In genomic region chr15:44718180-44718926, GRCh38 we compare ENCODE assay signal across 15 cellular contexts. TPM values are rescaled to one million over a fixed set of nuclear protein-coding genes. Genes with fewer than 3 reads are reported as not detected.
A peak's percentile ranks its signal among the peaks of the same experiment; 100 is the strongest.
DNase-seq lines count a peak whose midpoint lies in the region; ATAC-seq lines count a peak whose summit lies in the region.
"Had no signal": no experiment of that assay in that cellular context is flagged by ENCODE, and none has a peak within 500 bp of the region (broad histone marks: within the 10 kb centered on the region; RNA-seq: fewer than 3 reads in every experiment).

No MANE protein-coding gene starts in this region.

- H3K27ac ChIP-seq in BLaER1 treated with 17β-estradiol and CSF1 and Interleukin-3, amounts not matched to agents 10 nM and 100 nM, result peak overlapping the region in 7 of 11 experiments; percentile 19 to 65 (median 55); a peak in 5 of 22 replicates
- peak overlapping the region; percentile 19 for H3K27ac ChIP-seq in CD8-positive, alpha-beta memory T cell (ENCODE audit: low read depth, low read length)
- H3K27ac ChIP-seq in effector memory CD4-positive, alpha-beta T cell (ENCODE audit: insufficient read depth, low read length, poor library complexity, severe bottlenecking), result peak overlapping the region; percentile 79
- H3K27ac ChIP-seq: VCaP had no signal

- H3K9me3 Mint-ChIP-seq in CD8-positive, alpha-beta memory T cell, result no peaks in the 10 kb centered on the region

- peak overlapping the region; percentile 52 to 100 (median 92) for H3K27ac Mint-ChIP-seq in CD8-positive, alpha-beta memory T cell
- peak overlapping the region; percentile 100 for H3K27ac Mint-ChIP-seq in T-helper 17 cell

- POLR2A ChIA-PET in CD8-positive, alpha-beta memory T cell (lab: Charles Lee), result interaction anchor here (2.4 to 15.9 kb wide), 3 partner anchors 14 to 50 kb away, joined by 12 to 728 read pairs (median 604); partner anchors contain the start of genes SPG11 and TRIM69

- H3K4me2 ChIP-seq in BLaER1 treated with 17β-estradiol and CSF1 and Interleukin-3, amounts not matched to agents 10 nM and 100 nM, result peak overlapping the region in 3 of 11 experiments; percentile 24 to 32 (median 27); a peak in 5 of 22 replicates

- peaks cover 34 to 63% (median 34%) of the 10 kb centered on the region in 3 donors for H3K36me3 Mint-ChIP-seq in CD8-positive, alpha-beta memory T cell
- H3K36me3 Mint-ChIP-seq in T-helper 17 cell (ENCODE audit: low read depth), result peaks cover 20% of the 10 kb centered on the region

- H3K4me1 ChIP-seq in BLaER1 treated with 17β-estradiol and CSF1 and Interleukin-3, amounts not matched to agents 10 nM and 100 nM, result peaks cover 31 to 99% (median 61%) of the 10 kb centered on the region in 10 experiments
- peaks cover 82% of the 10 kb centered on the region for H3K4me1 ChIP-seq in CD8-positive, alpha-beta memory T cell (ENCODE audit: insufficient read depth, low read length)
- peaks cover 63% of the 10 kb centered on the region for H3K4me1 ChIP-seq in effector memory CD4-positive, alpha-beta T cell (ENCODE audit: control insufficient read depth, insufficient read depth, low read length, poor library complexity, severe bottlenecking)

- H3K36me3 ChIP-seq in BLaER1 treated with 17β-estradiol and CSF1 and Interleukin-3, amounts not matched to agents 10 nM and 100 nM, result peaks cover 57 to 74% (median 62%) of the 10 kb centered on the region in 11 experiments
- peaks cover 51% of the 10 kb centered on the region for H3K36me3 ChIP-seq in CD8-positive, alpha-beta memory T cell (ENCODE audit: insufficient read depth, low read length)
- peaks cover 49% of the 10 kb centered on the region for H3K36me3 ChIP-seq in effector memory CD4-positive, alpha-beta T cell (ENCODE audit: control insufficient read depth, insufficient read depth, low read length)

- H3K4me3 ChIP-seq in BLaER1 treated with 17β-estradiol and CSF1 and Interleukin-3, amounts not matched to agents 10 nM and 100 nM, result no peak overlapping the region
- no peak overlapping the region for H3K4me3 ChIP-seq in CD8-positive, alpha-beta memory T cell (ENCODE audit: low read length)
- H3K4me3 ChIP-seq in effector memory CD4-positive, alpha-beta T cell (ENCODE audit: insufficient read depth, low read depth, low read length, poor library complexity, severe bottlenecking), result peak overlapping the region; percentile 6
- H3K4me3 ChIP-seq: esophagus muscularis mucosa, SJSA1, skin epidermis had no signal

- intact Hi-C loops in sciatic nerve (cut with DNase I), result no loop called here

- H3K4me3 Mint-ChIP-seq in CD8-positive, alpha-beta memory T cell, result peak overlapping the region; percentile 18 to 100 (median 59)
- peak overlapping the region; percentile 98 for H3K4me3 Mint-ChIP-seq in T-helper 17 cell

- H3K27me3 ChIP-seq in BLaER1 treated with 17β-estradiol and CSF1 and Interleukin-3, amounts not matched to agents 10 nM and 100 nM, result no peaks in the 10 kb centered on the region
- no peaks in the 10 kb centered on the region for H3K27me3 ChIP-seq in CD8-positive, alpha-beta memory T cell (ENCODE audit: insufficient read depth, low read length, poor library complexity, severe bottlenecking)
- H3K27me3 ChIP-seq in effector memory CD4-positive, alpha-beta T cell (replicated peaks; ENCODE audit: control insufficient read depth, insufficient read depth, low read length, poor library complexity, severe bottlenecking), result no peaks in the 10 kb centered on the region
- H3K27me3 ChIP-seq: esophagus muscularis mucosa, SJSA1 had no signal

- CTCF ChIA-PET in CD8-positive, alpha-beta memory T cell (lab: Charles Lee), result interaction anchor here (1.1 to 19.5 kb wide), 4 partner anchors 8 to 53 kb away, joined by 3 to 478 read pairs (median 199); partner anchors contain the start of genes PATL2, SPG11 and TRIM69

- DNase-seq in CD8-positive, alpha-beta memory T cell, result no peak
- DNase-seq in T-helper 17 cell, result no peak
- no peak for DNase-seq in effector memory CD4-positive, alpha-beta T cell
- no peak for DNase-seq in sciatic nerve (ENCODE audit: low spot score)
- no peak for DNase-seq in occipital lobe (lab: John Stamatoyannopoulos, UW)
- no peak for DNase-seq in NCI-H2029 (lab: John Stamatoyannopoulos, UW)
- DNase-seq: HCEC 1CT, mesendoderm, NCI-H1105 had no signal

- peaks cover 0 to 2% of the 10 kb centered on the region in 2 donors for H3K27me3 Mint-ChIP-seq in CD8-positive, alpha-beta memory T cell
- no peaks in the 10 kb centered on the region for H3K27me3 Mint-ChIP-seq in T-helper 17 cell

- peaks cover 41 to 71% (median 51%) of the 10 kb centered on the region in 11 experiments for H4K20me1 ChIP-seq in BLaER1 treated with 17β-estradiol and CSF1 and Interleukin-3, amounts not matched to agents 10 nM and 100 nM

- H3K4me1 Mint-ChIP-seq in CD8-positive, alpha-beta memory T cell, result peaks cover 74 to 84% (median 80%) of the 10 kb centered on the region in 3 donors
- H3K4me1 Mint-ChIP-seq in T-helper 17 cell, result peaks cover 67% of the 10 kb centered on the region

- ATAC-seq in T-helper 17 cell (no peak), sciatic nerve (no peak), GM19397 (IDR thresholded peaks at IDR 0.05; ENCODE audit: unreplicated experiment) (no peak)

- H3K9ac ChIP-seq in BLaER1 treated with 17β-estradiol and CSF1 and Interleukin-3, amounts not matched to agents 10 nM and 100 nM, result peak overlapping the region in 2 of 11 experiments; percentile 6 to 33; a peak in 1 of 22 replicates

- H3K9me3 ChIP-seq in BLaER1 treated with 17β-estradiol and CSF1 and Interleukin-3, amounts not matched to agents 10 nM and 100 nM (replicated peaks in 1 of 11), result no peaks in the 10 kb centered on the region
- H3K9me3 ChIP-seq in CD8-positive, alpha-beta memory T cell (ENCODE audit: low read length), result no peaks in the 10 kb centered on the region
- no peaks in the 10 kb centered on the region for H3K9me3 ChIP-seq in T-helper 17 cell (ENCODE audit: control insufficient read depth, low read length, poor library complexity, severe bottlenecking)
- H3K9me3 ChIP-seq in effector memory CD4-positive, alpha-beta T cell (ENCODE audit: control insufficient read depth, low read length), result no peaks in the 10 kb centered on the region
- H3K9me3 ChIP-seq: esophagus muscularis mucosa, SJSA1 had no signal

RNA-seq across cellular contexts. Expression of gene B2M, which starts 7.0 kb away (rescaled TPM):
- 1,000 to 10,000 TPM; 4,597 to 4,837 TPM for total RNA-seq in CD8-positive, alpha-beta memory T cell
- polyA plus RNA-seq in CD8-positive, alpha-beta memory T cell, result 38,920 TPM
- total RNA-seq in T-helper 17 cell (1,000 to 10,000 TPM; 6,241 to 6,591 TPM), sciatic nerve (1,758 TPM), occipital lobe (316 TPM)

RNA-seq across cellular contexts. Expression of gene PATL2, which starts 7.2 kb away (rescaled TPM):
- 1 to 10 TPM; 7.7 to 9.1 TPM for total RNA-seq in CD8-positive, alpha-beta memory T cell
- polyA plus RNA-seq in CD8-positive, alpha-beta memory T cell, result 19.8 TPM
- total RNA-seq in T-helper 17 cell, result 10 to 100 TPM; 24.8 to 26.7 TPM
- total RNA-seq in sciatic nerve, result 2.9 TPM
- total RNA-seq in occipital lobe, result 0.78 TPM

RNA-seq across cellular contexts. Expression of gene TRIM69, which starts 18.0 kb away (rescaled TPM):
- total RNA-seq in CD8-positive, alpha-beta memory T cell, result 10 to 100 TPM; 70.8 to 73.8 TPM
- polyA plus RNA-seq in CD8-positive, alpha-beta memory T cell, result 37.0 TPM
- total RNA-seq in T-helper 17 cell (10 to 100 TPM; 22.2 to 31.7 TPM), sciatic nerve (28.0 TPM), occipital lobe (35.6 TPM)

RNA-seq across cellular contexts. Expression of gene SPG11, which starts 54.9 kb away (rescaled TPM):
- 10 to 100 TPM; 60.8 to 62.1 TPM for total RNA-seq in CD8-positive, alpha-beta memory T cell
- polyA plus RNA-seq in CD8-positive, alpha-beta memory T cell, result 32.0 TPM
- total RNA-seq in T-helper 17 cell (10 to 100 TPM; 71.0 to 76.4 TPM), sciatic nerve (88.0 TPM), occipital lobe (88.6 TPM)

Comparison
In these comparisons a context has a peak if more than half of its experiments do, and no peak if none do; other contexts are left out.
1. H3K27ac ChIP-seq: peak in every context shown above with its lines; median percentile 79 in effector memory CD4-positive, alpha-beta T cell; 55 in BLaER1 treated with 17β-estradiol and CSF1 and Interleukin-3, amounts not matched to agents 10 nM and 100 nM; 19 in CD8-positive, alpha-beta memory T cell.